8 cellular contexts compared by ENCODE assay signal in the genomic region with DNA sequence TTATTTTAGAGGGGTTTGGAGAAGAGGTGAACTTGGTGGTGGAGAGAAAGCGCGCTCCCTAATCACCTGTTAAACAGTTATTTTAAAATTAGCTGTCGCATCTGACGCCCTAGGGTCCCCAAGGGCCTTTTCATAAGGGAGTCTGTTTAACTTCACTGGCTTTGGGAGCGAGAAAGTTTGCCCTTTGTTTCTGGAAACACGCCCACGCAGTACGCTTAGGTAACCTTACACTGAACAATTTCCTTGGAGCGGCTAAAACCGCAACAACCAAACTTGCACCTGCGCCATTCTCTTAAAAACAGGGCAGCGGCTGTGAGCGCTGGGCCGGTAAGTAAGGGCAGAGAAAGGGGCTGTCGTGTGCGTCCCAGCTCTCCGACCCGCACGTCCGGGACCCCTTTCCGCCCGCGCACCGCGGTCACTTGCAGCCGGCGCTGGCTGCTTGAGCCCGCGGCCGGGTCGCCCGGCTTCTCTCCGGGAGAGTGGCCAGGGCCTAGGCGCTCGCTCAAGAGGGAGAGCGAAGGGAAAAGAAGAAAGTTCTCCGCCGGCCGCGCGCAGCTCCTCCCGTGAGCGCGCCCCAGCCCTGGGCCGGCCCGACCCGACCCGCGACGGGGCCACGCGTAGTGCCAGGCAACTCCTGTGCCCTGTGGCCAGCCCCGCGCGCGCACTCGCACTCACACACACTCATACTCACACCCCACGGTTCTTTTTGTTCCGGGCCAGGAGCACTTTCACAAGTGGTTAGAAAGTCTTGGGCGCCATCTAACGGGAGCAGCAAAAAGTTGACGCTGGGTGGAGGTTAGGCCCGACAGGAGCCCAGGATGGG. TPM values are rescaled to one million over a fixed set of nuclear protein-coding genes. Genes with fewer than 3 reads are reported as not detected.
DNase-seq lines count a peak whose midpoint lies in the region; ATAC-seq and TF ChIP-seq lines count a peak whose summit lies in the region.

No MANE protein-coding gene starts in this region.

- H3K27me3 ChIP-seq in MG63, result peaks cover 25% of the 10 kb centered on the region

- no peak for DNase-seq in activated naive CD4-positive, alpha-beta T cell treated with Interleukin-2 at 50 U/mL for 16 hours
- DNase-seq in HEK293T (ENCODE audit: extremely low spot score) (peak; percentile 79), MG63 (peak; percentile 50), WTC11 (ENCODE audit: low spot score) (peak; percentile 71), fibroblast of the conjunctiva (ENCODE audit: low read depth) (peak; percentile 62), ureter (ENCODE audit: low spot score) (peak; percentile 67)
- no peak for DNase-seq in natural killer cell treated with Interleukin-12 subunit alpha and Interleukin-12 subunit beta and Interleukin-15 and Interleukin-18, amount 100 ng/mL, for 72 hours (ENCODE audit: low spot score)

- H3K27me3 Mint-ChIP-seq in activated naive CD4-positive, alpha-beta T cell treated with anti-CD3 and anti-CD28 coated beads, Interleukin-2, amount 50 U/mL, for 24 hours, result peaks cover 39% of the 10 kb centered on the region
- peaks cover 96% of the 10 kb centered on the region for H3K27me3 Mint-ChIP-seq in WTC11 (ENCODE audit: low read depth)
- H3K27me3 Mint-ChIP-seq in natural killer cell treated with Interleukin-12 subunit alpha and Interleukin-12 subunit beta and Interleukin-15 and Interleukin-18, amount 100 ng/mL, for 72 hours, result peaks cover 21 to 44% of the 10 kb centered on the region in 2 donors

- H3K4me1 Mint-ChIP-seq in activated naive CD4-positive, alpha-beta T cell treated with anti-CD3 and anti-CD28 coated beads, Interleukin-2, amount 50 U/mL, for 24 hours, result peaks cover 16% of the 10 kb centered on the region
- peaks cover 31% of the 10 kb centered on the region for H3K4me1 Mint-ChIP-seq in WTC11
- peaks cover 0 to 9% of the 10 kb centered on the region in 2 donors for H3K4me1 Mint-ChIP-seq in natural killer cell treated with Interleukin-12 subunit alpha and Interleukin-12 subunit beta and Interleukin-15 and Interleukin-18, amount 100 ng/mL, for 72 hours (ENCODE audit: low read depth in 2 of 2)

- POLR2A ChIA-PET in HEK293T (lab: Yijun Ruan, JAX) (no interaction called here), WTC11 (lab: Charles Lee) (interaction anchor here (1.1 to 1.4 kb wide), 2 partner anchors 11 to 19 kb away, joined by 3 to 5 read pairs; a partner anchor contains a TSS)

- TF ChIP-seq CTCF in WTC11 (IDR thresholded peaks at IDR 0.05), result peak; percentile 37; the same call in 1 of the 2 replicates

- no peaks in the 10 kb centered on the region for H3K9me3 Mint-ChIP-seq in activated naive CD4-positive, alpha-beta T cell treated with anti-CD3 and anti-CD28 coated beads, Interleukin-2, amount 50 U/mL, for 24 hours
- H3K9me3 Mint-ChIP-seq in WTC11, result no peaks in the 10 kb centered on the region
- no peaks in the 10 kb centered on the region for H3K9me3 Mint-ChIP-seq in natural killer cell treated with Interleukin-12 subunit alpha and Interleukin-12 subunit beta and Interleukin-15 and Interleukin-18, amount 100 ng/mL, for 72 hours

- CTCF ChIA-PET in HEK293T (lab: Yijun Ruan, JAX) (interaction anchor here (0.6 to 0.8 kb wide), 4 partner anchors 24 to 106 kb away, joined by 3 to 5 read pairs (median 4); no protein-coding TSS in a partner anchor), WTC11 (lab: Charles Lee) (interaction anchor here (0.5 to 3.2 kb wide), 16 partner anchors 9 to 363 kb away, joined by 3 to 59 read pairs (median 4); a partner anchor contains a TSS)

- H3K4me3 ChIP-seq in MG63, result peak overlapping the region; percentile 49

- H3K36me3 Mint-ChIP-seq in activated naive CD4-positive, alpha-beta T cell treated with anti-CD3 and anti-CD28 coated beads, Interleukin-2, amount 50 U/mL, for 24 hours, result no peaks in the 10 kb centered on the region
- no peaks in the 10 kb centered on the region for H3K36me3 Mint-ChIP-seq in WTC11
- H3K36me3 Mint-ChIP-seq in natural killer cell treated with Interleukin-12 subunit alpha and Interleukin-12 subunit beta and Interleukin-15 and Interleukin-18, amount 100 ng/mL, for 72 hours, result no peaks in the 10 kb centered on the region

- ATAC-seq in WTC11, result peak; percentile 73
- ATAC-seq in natural killer cell treated with Interleukin-12 subunit alpha and Interleukin-12 subunit beta and Interleukin-15 and Interleukin-18, amount 100 ng/mL, for 72 hours, result peak; percentile 69 to 79

- no peak overlapping the region for H3K27ac Mint-ChIP-seq in activated naive CD4-positive, alpha-beta T cell treated with anti-CD3 and anti-CD28 coated beads, Interleukin-2, amount 50 U/mL, for 24 hours
- no peak overlapping the region for H3K27ac Mint-ChIP-seq in WTC11
- H3K27ac Mint-ChIP-seq in natural killer cell treated with Interleukin-12 subunit alpha and Interleukin-12 subunit beta and Interleukin-15 and Interleukin-18, amount 100 ng/mL, for 72 hours, result no peak overlapping the region

- no peaks in the 10 kb centered on the region for H3K36me3 ChIP-seq in MG63

- H3K9me3 ChIP-seq in MG63, result no peaks in the 10 kb centered on the region

- H3K4me3 Mint-ChIP-seq in activated naive CD4-positive, alpha-beta T cell treated with anti-CD3 and anti-CD28 coated beads, Interleukin-2, amount 50 U/mL, for 24 hours, result peak overlapping the region; percentile 59
- peak overlapping the region; percentile 79 for H3K4me3 Mint-ChIP-seq in WTC11
- peak overlapping the region; percentile 22 for H3K4me3 Mint-ChIP-seq in natural killer cell treated with Interleukin-12 subunit alpha and Interleukin-12 subunit beta and Interleukin-15 and Interleukin-18, amount 100 ng/mL, for 72 hours

TF ChIP-seq in HEK293T, 16 proteins besides CTCF, POLR2A, EP300 and RAD21:
- no peak for TF ChIP-seq ELF4 (IDR thresholded peaks at IDR 0.05)
- TF ChIP-seq, protein P1, sequence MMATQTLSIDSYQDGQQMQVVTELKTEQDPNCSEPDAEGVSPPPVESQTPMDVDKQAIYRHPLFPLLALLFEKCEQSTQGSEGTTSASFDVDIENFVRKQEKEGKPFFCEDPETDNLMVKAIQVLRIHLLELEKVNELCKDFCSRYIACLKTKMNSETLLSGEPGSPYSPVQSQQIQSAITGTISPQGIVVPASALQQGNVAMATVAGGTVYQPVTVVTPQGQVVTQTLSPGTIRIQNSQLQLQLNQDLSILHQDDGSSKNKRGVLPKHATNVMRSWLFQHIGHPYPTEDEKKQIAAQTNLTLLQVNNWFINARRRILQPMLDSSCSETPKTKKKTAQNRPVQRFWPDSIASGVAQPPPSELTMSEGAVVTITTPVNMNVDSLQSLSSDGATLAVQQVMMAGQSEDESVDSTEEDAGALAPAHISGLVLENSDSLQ (IDR thresholded peaks at IDR 0.05), result no peak
- TF ChIP-seq LEF1 (IDR thresholded peaks at IDR 0.05; ENCODE audit: borderline replicate concordance), result no peak
- no peak for TF ChIP-seq FOXK2 (IDR thresholded peaks at IDR 0.05)
- no peak for TF ChIP-seq BHLHE40 (IDR thresholded peaks at IDR 0.05; ENCODE audit: borderline replicate concordance)
- no peak for TF ChIP-seq FOXM1 (IDR thresholded peaks at IDR 0.05; ENCODE audit: borderline replicate concordance)
- no peak for TF ChIP-seq ARNT (IDR thresholded peaks at IDR 0.05)
- TF ChIP-seq CTBP1 (IDR thresholded peaks at IDR 0.05; ENCODE audit: borderline replicate concordance), result no peak
- no peak for TF ChIP-seq SUZ12 (IDR thresholded peaks at IDR 0.05)
- TF ChIP-seq TARDBP (IDR thresholded peaks at IDR 0.05), result no peak
- TF ChIP-seq HDGF (IDR thresholded peaks at IDR 0.05; ENCODE audit: borderline replicate concordance), result no peak
- no peak for TF ChIP-seq SP1 (IDR thresholded peaks at IDR 0.05)
- TF ChIP-seq FOXA1 (IDR thresholded peaks at IDR 0.05), result no peak

TF ChIP-seq in WTC11, 78 proteins besides CTCF, POLR2A, EP300 and RAD21 (continues in another document):
- TF ChIP-seq FOXK1 (CRISPR knock-in tag; IDR thresholded peaks at IDR 0.05), result no peak
- TF ChIP-seq SP1 (CRISPR knock-in tag; conservative IDR thresholded peaks at IDR 0.05), result 0 out of 2 replicates have a peak, but pooled peaks have one; percentile 43
- TF ChIP-seq, protein P2, sequence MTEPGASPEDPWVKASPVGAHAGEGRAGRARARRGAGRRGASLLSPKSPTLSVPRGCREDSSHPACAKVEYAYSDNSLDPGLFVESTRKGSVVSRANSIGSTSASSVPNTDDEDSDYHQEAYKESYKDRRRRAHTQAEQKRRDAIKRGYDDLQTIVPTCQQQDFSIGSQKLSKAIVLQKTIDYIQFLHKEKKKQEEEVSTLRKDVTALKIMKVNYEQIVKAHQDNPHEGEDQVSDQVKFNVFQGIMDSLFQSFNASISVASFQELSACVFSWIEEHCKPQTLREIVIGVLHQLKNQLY (CRISPR knock-in tag; IDR thresholded peaks at IDR 0.05), result no peak
- TF ChIP-seq CREM (CRISPR knock-in tag; IDR thresholded peaks at IDR 0.05), result no peak
- 0 out of 2 replicates have a peak, but pooled peaks have one; percentile 26 for TF ChIP-seq FOXP1 (CRISPR knock-in tag; IDR thresholded peaks at IDR 0.05; ENCODE audit: borderline replicate concordance)
- TF ChIP-seq, protein P3, sequence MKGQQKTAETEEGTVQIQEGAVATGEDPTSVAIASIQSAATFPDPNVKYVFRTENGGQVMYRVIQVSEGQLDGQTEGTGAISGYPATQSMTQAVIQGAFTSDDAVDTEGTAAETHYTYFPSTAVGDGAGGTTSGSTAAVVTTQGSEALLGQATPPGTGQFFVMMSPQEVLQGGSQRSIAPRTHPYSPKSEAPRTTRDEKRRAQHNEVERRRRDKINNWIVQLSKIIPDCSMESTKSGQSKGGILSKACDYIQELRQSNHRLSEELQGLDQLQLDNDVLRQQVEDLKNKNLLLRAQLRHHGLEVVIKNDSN (CRISPR knock-in tag; IDR thresholded peaks at IDR 0.05), result no peak
- TF ChIP-seq ATF1 (CRISPR knock-in tag; IDR thresholded peaks at IDR 0.05), result no peak
- no peak for TF ChIP-seq ETV6 (CRISPR knock-in tag; IDR thresholded peaks at IDR 0.05)
- no peak for TF ChIP-seq RORB (CRISPR knock-in tag; IDR thresholded peaks at IDR 0.05)
- TF ChIP-seq ZBTB21 (CRISPR knock-in tag; IDR thresholded peaks at IDR 0.05; ENCODE audit: borderline replicate concordance), result 0 out of 2 replicates have a peak, but pooled peaks have one; percentile 18
- TF ChIP-seq MXD4 (CRISPR knock-in tag; IDR thresholded peaks at IDR 0.05; ENCODE audit: borderline replicate concordance), result no peak
- no peak for TF ChIP-seq ELF4 (CRISPR knock-in tag; IDR thresholded peaks at IDR 0.05; ENCODE audit: low read depth)
- no peak for TF ChIP-seq NFE2L1 (CRISPR knock-in tag; IDR thresholded peaks at IDR 0.05)
- no peak for TF ChIP-seq NFYB (CRISPR knock-in tag; conservative IDR thresholded peaks at IDR 0.05; ENCODE audit: low read depth)

RNA-seq across cellular contexts. Expression of a gene that starts 19.2 kb away (rescaled TPM):
- total RNA-seq in MG63 (2014; rRNA removed; shearing (Covaris generic); ENCODE audit: low replicate concordance), result not detected in 2 replicates
- 0.05 TPM in 1 of 3 replicates, not detected in the others for total RNA-seq in WTC11 (2021)
- total RNA-seq in natural killer cell treated with Interleukin-12 subunit alpha and Interleukin-12 subunit beta and Interleukin-15 and Interleukin-18, amount 100 ng/mL, for 72 hours, result not detected
- not detected for total RNA-seq in ureter

Comparison
In these comparisons a context has a peak if more than half of its experiments do, and no peak if none do; other contexts are left out.
1. H3K4me3 Mint-ChIP-seq: peak in every context shown above with its lines; median percentile 79 in WTC11; 59 in activated naive CD4-positive, alpha-beta T cell treated with anti-CD3 and anti-CD28 coated beads, Interleukin-2, amount 50 U/mL, for 24 hours; 22 in natural killer cell treated with Interleukin-12 subunit alpha and Interleukin-12 subunit beta and Interleukin-15 and Interleukin-18, amount 100 ng/mL, for 72 hours.
2. DNase-seq: peak in HEK293T (single experiment), MG63 (single experiment), WTC11 (single experiment), fibroblast of the conjunctiva (single experiment) and ureter (single experiment); none in activated naive CD4-positive, alpha-beta T cell treated with Interleukin-2 at 50 U/mL for 16 hours (single experiment) and natural killer cell treated with Interleukin-12 subunit alpha and Interleukin-12 subunit beta and Interleukin-15 and Interleukin-18, amount 100 ng/mL, for 72 hours (single experiment).